In the genomic region with DNA sequence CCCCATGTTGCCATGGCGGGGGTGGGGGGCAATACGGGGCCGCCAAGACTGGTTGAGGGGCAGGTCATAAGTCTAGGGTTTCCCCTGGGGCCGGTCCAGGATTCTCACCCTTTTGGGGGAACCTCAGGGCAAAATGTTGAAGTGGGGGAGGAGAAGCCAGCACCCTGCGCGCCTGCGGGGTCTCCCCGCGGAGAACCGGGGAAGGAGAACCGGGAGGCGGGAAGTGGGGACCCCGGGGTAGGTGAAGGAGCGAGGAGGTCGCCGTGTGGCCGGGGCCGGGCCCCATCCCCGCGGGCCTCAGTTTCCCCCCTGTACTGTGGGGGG, we compare ENCODE assay signal across 10 cellular contexts. TPM values are rescaled to one million over a fixed set of nuclear protein-coding genes. Genes with fewer than 3 reads are reported as not detected.
DNase-seq lines count a peak whose midpoint lies in the region; ATAC-seq and TF ChIP-seq lines count a peak whose summit lies in the region.
"Had no signal": no experiment of that assay in that cellular context is flagged by ENCODE, and none has a peak within 500 bp of the region (broad histone marks: within the 10 kb centered on the region; RNA-seq: fewer than 3 reads in every experiment).

No MANE protein-coding gene starts in this region.

- CTCF ChIA-PET in naive thymus-derived CD4-positive, alpha-beta T cell (lab: Charles Lee): no interaction called here

- peaks cover 54% of the 10 kb centered on the region for H3K27me3 Mint-ChIP-seq in activated T-cell treated with anti-CD3 and anti-CD28 coated beads, Interleukin-2, amount 50 U/mL, for 24 hours
- H3K27me3 Mint-ChIP-seq in naive thymus-derived CD4-positive, alpha-beta T cell: peaks cover 45 to 63% (median 52%) of the 10 kb centered on the region in 5 donors

- no peaks in the 10 kb centered on the region for H3K9me3 ChIP-seq in colonic mucosa
- no peaks in the 10 kb centered on the region for H3K9me3 ChIP-seq in mesodermal cell (ENCODE audit: control insufficient read depth, low read length)
- no peaks in the 10 kb centered on the region for H3K9me3 ChIP-seq in tibial artery
- no peaks in the 10 kb centered on the region for H3K9me3 ChIP-seq in naive thymus-derived CD4-positive, alpha-beta T cell (ENCODE audit: control insufficient read depth in 2 of 3, low read length in 3 of 3)
- H3K9me3 ChIP-seq: left lung had no signal

- peaks cover 5% of the 10 kb centered on the region for H3K4me1 Mint-ChIP-seq in activated T-cell treated with anti-CD3 and anti-CD28 coated beads, Interleukin-2, amount 50 U/mL, for 24 hours (ENCODE audit: low read depth)
- H3K4me1 Mint-ChIP-seq in naive thymus-derived CD4-positive, alpha-beta T cell: peaks cover 0 to 18% (median 11%) of the 10 kb centered on the region in 7 donors

- H3K36me3 ChIP-seq in colonic mucosa (no peaks in the 10 kb centered on the region), mesodermal cell (ENCODE audit: control insufficient read depth, insufficient read depth, low read length) (no peaks in the 10 kb centered on the region), tibial artery (no peaks in the 10 kb centered on the region)
- H3K36me3 ChIP-seq in naive thymus-derived CD4-positive, alpha-beta T cell (ENCODE audit: control insufficient read depth in 2 of 3, insufficient read depth in 3 of 3, low read length in 3 of 3): no peaks in the 10 kb centered on the region
- H3K36me3 ChIP-seq: left lung had no signal

- peak overlapping the region; percentile 75 to 78 for H3K9ac ChIP-seq in colonic mucosa (ENCODE audit: low read depth in 2 of 2, low read length in 2 of 2)

- peak overlapping the region; percentile 30 for H3K4me3 ChIP-seq in colonic mucosa
- peak overlapping the region; percentile 33 for H3K4me3 ChIP-seq in mesodermal cell (ENCODE audit: extremely low read depth, insufficient read depth, low read length, poor library complexity, severe bottlenecking)
- peak overlapping the region; percentile 97 to 99 for H3K4me3 ChIP-seq in tibial artery
- H3K4me3 ChIP-seq in naive thymus-derived CD4-positive, alpha-beta T cell (ENCODE audit: low read length): no peak overlapping the region

- no peaks in the 10 kb centered on the region for H3K27me3 ChIP-seq in colonic mucosa
- no peaks in the 10 kb centered on the region for H3K27me3 ChIP-seq in tibial artery
- no peaks in the 10 kb centered on the region for H3K27me3 ChIP-seq in naive thymus-derived CD4-positive, alpha-beta T cell (ENCODE audit: control insufficient read depth in 2 of 2, insufficient read depth in 2 of 2, low read length in 2 of 2)

- POLR2A ChIA-PET in naive thymus-derived CD4-positive, alpha-beta T cell (lab: Charles Lee): no interaction called here

- no peaks in the 10 kb centered on the region for H3K9me3 Mint-ChIP-seq in activated T-cell treated with anti-CD3 and anti-CD28 coated beads, Interleukin-2, amount 50 U/mL, for 24 hours
- H3K9me3 Mint-ChIP-seq in naive thymus-derived CD4-positive, alpha-beta T cell: no peaks in the 10 kb centered on the region
- H3K9me3 Mint-ChIP-seq: activated T-helper 2 cell treated with anti-CD3 and anti-CD28 coated beads, Interferon-gamma antibody, Interleukin-2, Interleukin-4, amounts not matched to agents 10 μg/mL and 5 μg/mL and 100 μg/mL, durations not matched to agents 14 hours and 24 hours and 36 hours had no signal

- TF ChIP-seq CTCF in colonic mucosa (IDR thresholded peaks at IDR 0.05) (no peak), tibial artery (IDR thresholded peaks at IDR 0.05) (no peak)

- intact Hi-C loops in colonic mucosa (cut with DNase I): no loop called here
- intact Hi-C loops in tibial artery (cut with DNase I; ENCODE audit: low total_unique reads): no loop called here
- intact Hi-C loops in naive thymus-derived CD4-positive, alpha-beta T cell (cut with micrococcal nuclease): no loop called here

- H3K4me1 ChIP-seq in colonic mucosa: peaks cover 5% of the 10 kb centered on the region
- H3K4me1 ChIP-seq in mesodermal cell (ENCODE audit: control insufficient read depth, insufficient read depth, low read length, poor library complexity, severe bottlenecking): peaks cover 13% of the 10 kb centered on the region
- peaks cover 0 to 62% (median 46%) of the 10 kb centered on the region in 4 donors for H3K4me1 ChIP-seq in tibial artery
- no peaks in the 10 kb centered on the region for H3K4me1 ChIP-seq in naive thymus-derived CD4-positive, alpha-beta T cell (ENCODE audit: control insufficient read depth in 2 of 2, insufficient read depth in 2 of 2, low read length in 2 of 2)

- no peaks in the 10 kb centered on the region for H3K36me3 Mint-ChIP-seq in activated T-cell treated with anti-CD3 and anti-CD28 coated beads, Interleukin-2, amount 50 U/mL, for 24 hours (ENCODE audit: low read depth)
- H3K36me3 Mint-ChIP-seq in naive thymus-derived CD4-positive, alpha-beta T cell: peaks cover 0 to 5% (median 0%) of the 10 kb centered on the region in 5 donors

- no peak for ATAC-seq in naive thymus-derived CD4-positive, alpha-beta T cell
- ATAC-seq in HG02763 (IDR thresholded peaks at IDR 0.05; ENCODE audit: unreplicated experiment): no peak

- no peak for DNase-seq in activated T-cell treated with anti-CD3 and anti-CD28 coated beads, Interleukin-2, amount 50 U/mL, for 24 hours
- DNase-seq in activated T-cell treated with anti-CD3 and anti-CD28 coated beads, Interleukin-2, amount 50 U/mL, for 1 hour: no peak
- DNase-seq in colonic mucosa (peak; percentile 41), tibial artery (peak in 1 of 2 donors; percentile 72), midbrain (lab: John Stamatoyannopoulos, UW) (no peak)
- no peak for DNase-seq in naive thymus-derived CD4-positive, alpha-beta T cell
- DNase-seq: left lung had no signal

- H3K27ac ChIP-seq in colonic mucosa (peak overlapping the region; percentile 57), mesodermal cell (ENCODE audit: low read depth, low read length, severe bottlenecking) (peak overlapping the region; percentile 60), tibial artery (peak overlapping the region; percentile 100)
- H3K27ac ChIP-seq in naive thymus-derived CD4-positive, alpha-beta T cell (ENCODE audit: low read depth, low read length): no peak overlapping the region

- 5 to 12% methylated on average over 13 to 18 of the region's 20 CpGs for WGBS in mesodermal cell (ENCODE audit: insufficient coverage in 2 of 2), 2 experiments

- peak overlapping the region; percentile 38 for H3K4me3 Mint-ChIP-seq in activated T-cell treated with anti-CD3 and anti-CD28 coated beads, Interleukin-2, amount 50 U/mL, for 24 hours
- H3K4me3 Mint-ChIP-seq in naive thymus-derived CD4-positive, alpha-beta T cell: peak overlapping the region in 5 of 10 donors; percentile 32 to 85 (median 59)

- H3K27ac Mint-ChIP-seq in activated T-cell treated with anti-CD3 and anti-CD28 coated beads, Interleukin-2, amount 50 U/mL, for 24 hours: no peak overlapping the region
- no peak overlapping the region for H3K27ac Mint-ChIP-seq in naive thymus-derived CD4-positive, alpha-beta T cell
- H3K27ac Mint-ChIP-seq: activated T-helper 2 cell treated with anti-CD3 and anti-CD28 coated beads, Interferon-gamma antibody, Interleukin-2, Interleukin-4, amounts not matched to agents 10 μg/mL and 5 μg/mL and 100 μg/mL, durations not matched to agents 14 hours and 24 hours and 36 hours had no signal

RNA-seq across cellular contexts. Expression of a gene that starts 0.3 kb away (rescaled TPM):
- 100 to 1,000 TPM in 1 of 2 donors, 10 to 100 TPM in 1; 77.5 to 133 TPM for total RNA-seq in colonic mucosa
- 18.2 TPM for polyA plus RNA-seq in mesodermal cell (2013, experiment 1 of 2)
- 14.2 TPM for polyA plus RNA-seq in mesodermal cell (2013, experiment 2 of 2)
- total RNA-seq in naive thymus-derived CD4-positive, alpha-beta T cell: 10 to 100 TPM in 1 of 5 experiments, under 1 TPM in 3, not detected in 1; 0.59 to 19.7 (median 0.84) TPM
- not detected for polyA plus RNA-seq in naive thymus-derived CD4-positive, alpha-beta T cell
